8 cellular contexts compared by ENCODE assay signal in the genomic region with DNA sequence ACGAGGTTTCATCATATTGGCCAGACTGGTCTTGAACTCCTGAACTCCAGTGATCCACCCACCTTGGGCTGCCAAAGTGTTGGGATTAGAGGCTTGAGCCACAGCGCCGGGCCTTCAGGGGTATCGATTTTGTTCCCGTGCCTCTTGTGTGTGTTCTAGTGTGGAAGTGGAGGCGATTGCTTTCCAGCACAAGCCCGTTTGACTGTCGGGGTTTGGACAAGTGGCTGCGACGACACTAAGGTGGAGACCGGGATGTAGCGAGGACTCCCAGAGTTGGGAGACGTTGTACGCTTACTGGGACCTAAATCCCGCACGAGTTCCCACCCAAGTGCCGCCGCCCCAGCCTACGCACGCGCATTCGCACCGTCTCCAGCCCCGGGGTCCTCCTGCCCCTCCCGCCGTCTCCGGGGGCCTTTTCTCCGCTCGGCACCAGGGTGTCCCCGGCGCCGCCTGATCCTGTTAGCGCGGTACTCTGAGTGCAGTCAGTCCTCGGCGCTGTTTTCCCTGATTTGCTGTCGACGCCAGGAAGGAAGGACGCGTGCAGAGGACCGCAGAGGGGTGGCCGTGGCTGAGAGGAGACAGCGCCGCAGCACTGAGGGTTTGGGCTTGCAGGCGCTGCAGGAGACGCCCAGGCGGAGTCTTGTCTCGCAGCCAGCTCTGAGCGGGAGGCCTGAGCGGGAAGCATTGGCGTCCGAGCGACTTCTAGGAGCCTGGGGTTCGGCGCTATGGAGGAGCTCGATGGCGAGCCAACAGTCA. TPM values are rescaled to one million over a fixed set of nuclear protein-coding genes. Genes with fewer than 3 reads are reported as not detected.
A peak's percentile ranks its signal among the peaks of the same experiment; 100 is the strongest.
DNase-seq lines count a peak whose midpoint lies in the region; ATAC-seq, FAIRE-seq and TF ChIP-seq lines count a peak whose summit lies in the region.

TSS of gene NUP85 (plus strand) at position 643 of the 756 bp plus-strand sequence. CDS start at position 726, 83 bp downstream.

- TF ChIP-seq CTCF in GM12875 (IDR thresholded peaks at IDR 0.05; ENCODE audit: borderline replicate concordance, insufficient read depth, low read depth, low read length): no peak
- no peak for TF ChIP-seq CTCF in astrocyte (IDR thresholded peaks at IDR 0.05; ENCODE audit: insufficient read depth, low read depth, low read length)
- TF ChIP-seq CTCF in vagina (IDR thresholded peaks at IDR 0.05): no peak

- H3K4me1 Mint-ChIP-seq in astrocyte (ENCODE audit: low read depth, unreplicated experiment): peaks cover 6% of the 10 kb centered on the region

- no peaks in the 10 kb centered on the region for H3K27me3 ChIP-seq in astrocyte (ENCODE audit: insufficient read depth, low read length)
- H3K27me3 ChIP-seq in rectal smooth muscle tissue (ENCODE audit: control insufficient read depth, insufficient read depth, low read length): no peaks in the 10 kb centered on the region
- no peaks in the 10 kb centered on the region for H3K27me3 ChIP-seq in vagina

- FAIRE-seq in astrocyte (lab: Jason Lieb, UNC): no peak

- no peaks in the 10 kb centered on the region for H3K27me3 Mint-ChIP-seq in astrocyte (ENCODE audit: low read depth, unreplicated experiment)

- peak within 1 kb of the TSS; percentile 96 for H2AFZ ChIP-seq in astrocyte (ENCODE audit: low read depth, low read length)

- DNase-seq in NCI-H2029 treated with DMSO at 0.1 percent for 48 hours (lab: John Stamatoyannopoulos, UW) (peak; percentile 76), T-helper 22 cell (ENCODE audit: low read depth) (peak; percentile 84), astrocyte (ENCODE audit: low read depth) (peak; percentile 82), hepatic stellate cell (ENCODE audit: low spot score) (peak; percentile 100), vagina (ENCODE audit: extremely low spot score in 2 of 2) (peak; percentile 92 to 97)

- H3K36me3 ChIP-seq in astrocyte (ENCODE audit: insufficient read depth, low read length) (peaks cover 8% of the 10 kb centered on the region), rectal smooth muscle tissue (ENCODE audit: control insufficient read depth, insufficient read depth, low read length) (peaks cover under 1% of the 10 kb centered on the region), vagina (no peaks in the 10 kb centered on the region)

- peak; percentile 57 for ATAC-seq in HG02938 (IDR thresholded peaks at IDR 0.05; ENCODE audit: unreplicated experiment)

- H3K4me1 ChIP-seq in astrocyte (ENCODE audit: insufficient read depth, low read length): peaks cover 10% of the 10 kb centered on the region
- H3K4me1 ChIP-seq in rectal smooth muscle tissue (ENCODE audit: control insufficient read depth, insufficient read depth, low read length): peaks cover 3% of the 10 kb centered on the region
- peaks cover 30% of the 10 kb centered on the region for H3K4me1 ChIP-seq in vagina

- H3K79me2 ChIP-seq in astrocyte (ENCODE audit: insufficient read depth, low read length): peaks cover 44% of the 10 kb centered on the region

- peak within 1 kb of the TSS; percentile 99 for H3K27ac ChIP-seq in astrocyte (ENCODE audit: low read depth, low read length)
- H3K27ac ChIP-seq in rectal smooth muscle tissue (ENCODE audit: low read depth, low read length): peak within 1 kb of the TSS; percentile 97
- peak within 1 kb of the TSS; percentile 94 for H3K27ac ChIP-seq in vagina

- H3K9me3 ChIP-seq in astrocyte (ENCODE audit: insufficient read depth, low read depth, low read length): no peaks in the 10 kb centered on the region
- H3K9me3 ChIP-seq in vagina: no peaks in the 10 kb centered on the region

- intact Hi-C loops in vagina (cut with DNase I): loop anchor here (5.0 kb wide), 1 partner anchor 243 kb away; no protein-coding TSS in a partner anchor

- peaks cover 3% of the 10 kb centered on the region for H4K20me1 ChIP-seq in astrocyte (ENCODE audit: insufficient read depth, low read length)

- peak within 1 kb of the TSS; percentile 96 for H3K4me3 Mint-ChIP-seq in astrocyte (ENCODE audit: unreplicated experiment)

- H3K9ac ChIP-seq in astrocyte (ENCODE audit: low read length) (peak within 1 kb of the TSS; percentile 97), rectal smooth muscle tissue (ENCODE audit: low read length) (peak within 1 kb of the TSS; percentile 97)

- peak within 1 kb of the TSS; percentile 94 for H3K4me2 ChIP-seq in astrocyte (ENCODE audit: low read length)

- H3K36me3 Mint-ChIP-seq in astrocyte (ENCODE audit: low read depth, unreplicated experiment): no peaks in the 10 kb centered on the region

- TF ChIP-seq POLR2A in vagina (IDR thresholded peaks at IDR 0.05): peak in 1 of 2 donors; percentile 63

- peak within 1 kb of the TSS; percentile 99 for H3K27ac Mint-ChIP-seq in astrocyte (ENCODE audit: unreplicated experiment)

- H3K9me3 Mint-ChIP-seq in astrocyte (ENCODE audit: unreplicated experiment): no peaks in the 10 kb centered on the region

- H3K4me3 ChIP-seq in GM12875 (ENCODE audit: low read depth, low read length) (peak within 1 kb of the TSS; percentile 79), astrocyte (ENCODE audit: insufficient read depth, low read depth, low read length) (peak within 1 kb of the TSS; percentile 97), rectal smooth muscle tissue (ENCODE audit: low read length) (peak within 1 kb of the TSS; percentile 88), vagina (peak within 1 kb of the TSS; percentile 73 to 99)

RNA-seq across cellular contexts. Expression of gene NUP85, which starts in this region (rescaled TPM):
- total RNA-seq in astrocyte: 37.3 and 44.3 TPM in 2 replicates
- 33.9 TPM for total RNA-seq in vagina

Comparison
In these comparisons a context has a peak if more than half of its experiments do, and no peak if none do; other contexts are left out.
1. Peak in every context shown above with its lines: DNase-seq, ATAC-seq, H3K4me3 ChIP-seq and H3K27ac ChIP-seq.